1 cellular context compared by ENCODE assay signal in genomic region chr5:122788371-122788770, GRCh38.
TF ChIP-seq lines count a peak whose summit lies in the region.

No MANE protein-coding gene starts in this region.

TF ChIP-seq in GM12878, 131 proteins besides CTCF, POLR2A, EP300 and RAD21:
- no peak for TF ChIP-seq RUNX3 (IDR thresholded peaks at IDR 0.05; ENCODE audit: low read length)
- no peak for TF ChIP-seq CHD2 (IDR thresholded peaks at IDR 0.05; ENCODE audit: borderline replicate concordance, low read depth, low read length)
- TF ChIP-seq, protein P1, sequence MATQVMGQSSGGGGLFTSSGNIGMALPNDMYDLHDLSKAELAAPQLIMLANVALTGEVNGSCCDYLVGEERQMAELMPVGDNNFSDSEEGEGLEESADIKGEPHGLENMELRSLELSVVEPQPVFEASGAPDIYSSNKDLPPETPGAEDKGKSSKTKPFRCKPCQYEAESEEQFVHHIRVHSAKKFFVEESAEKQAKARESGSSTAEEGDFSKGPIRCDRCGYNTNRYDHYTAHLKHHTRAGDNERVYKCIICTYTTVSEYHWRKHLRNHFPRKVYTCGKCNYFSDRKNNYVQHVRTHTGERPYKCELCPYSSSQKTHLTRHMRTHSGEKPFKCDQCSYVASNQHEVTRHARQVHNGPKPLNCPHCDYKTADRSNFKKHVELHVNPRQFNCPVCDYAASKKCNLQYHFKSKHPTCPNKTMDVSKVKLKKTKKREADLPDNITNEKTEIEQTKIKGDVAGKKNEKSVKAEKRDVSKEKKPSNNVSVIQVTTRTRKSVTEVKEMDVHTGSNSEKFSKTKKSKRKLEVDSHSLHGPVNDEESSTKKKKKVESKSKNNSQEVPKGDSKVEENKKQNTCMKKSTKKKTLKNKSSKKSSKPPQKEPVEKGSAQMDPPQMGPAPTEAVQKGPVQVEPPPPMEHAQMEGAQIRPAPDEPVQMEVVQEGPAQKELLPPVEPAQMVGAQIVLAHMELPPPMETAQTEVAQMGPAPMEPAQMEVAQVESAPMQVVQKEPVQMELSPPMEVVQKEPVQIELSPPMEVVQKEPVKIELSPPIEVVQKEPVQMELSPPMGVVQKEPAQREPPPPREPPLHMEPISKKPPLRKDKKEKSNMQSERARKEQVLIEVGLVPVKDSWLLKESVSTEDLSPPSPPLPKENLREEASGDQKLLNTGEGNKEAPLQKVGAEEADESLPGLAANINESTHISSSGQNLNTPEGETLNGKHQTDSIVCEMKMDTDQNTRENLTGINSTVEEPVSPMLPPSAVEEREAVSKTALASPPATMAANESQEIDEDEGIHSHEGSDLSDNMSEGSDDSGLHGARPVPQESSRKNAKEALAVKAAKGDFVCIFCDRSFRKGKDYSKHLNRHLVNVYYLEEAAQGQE (IDR thresholded peaks at IDR 0.05; ENCODE audit: low read depth, low read length), result no peak
- TF ChIP-seq, protein P2, sequence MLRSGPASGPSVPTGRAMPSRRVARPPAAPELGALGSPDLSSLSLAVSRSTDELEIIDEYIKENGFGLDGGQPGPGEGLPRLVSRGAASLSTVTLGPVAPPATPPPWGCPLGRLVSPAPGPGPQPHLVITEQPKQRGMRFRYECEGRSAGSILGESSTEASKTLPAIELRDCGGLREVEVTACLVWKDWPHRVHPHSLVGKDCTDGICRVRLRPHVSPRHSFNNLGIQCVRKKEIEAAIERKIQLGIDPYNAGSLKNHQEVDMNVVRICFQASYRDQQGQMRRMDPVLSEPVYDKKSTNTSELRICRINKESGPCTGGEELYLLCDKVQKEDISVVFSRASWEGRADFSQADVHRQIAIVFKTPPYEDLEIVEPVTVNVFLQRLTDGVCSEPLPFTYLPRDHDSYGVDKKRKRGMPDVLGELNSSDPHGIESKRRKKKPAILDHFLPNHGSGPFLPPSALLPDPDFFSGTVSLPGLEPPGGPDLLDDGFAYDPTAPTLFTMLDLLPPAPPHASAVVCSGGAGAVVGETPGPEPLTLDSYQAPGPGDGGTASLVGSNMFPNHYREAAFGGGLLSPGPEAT (IDR thresholded peaks at IDR 0.05; ENCODE audit: low read depth), result no peak
- no peak for TF ChIP-seq RBBP5 (conservative IDR thresholded peaks at IDR 0.05)
- TF ChIP-seq ZNF24 (IDR thresholded peaks at IDR 0.05), result no peak
- TF ChIP-seq TCF7 (IDR thresholded peaks at IDR 0.05; ENCODE audit: borderline replicate concordance), result no peak
- no peak for TF ChIP-seq TCF12 (IDR thresholded peaks at IDR 0.05; ENCODE audit: low read depth, low read length)
- no peak for TF ChIP-seq ESRRA (IDR thresholded peaks at IDR 0.05; ENCODE audit: low read length)
- TF ChIP-seq JUND (IDR thresholded peaks at IDR 0.05; ENCODE audit: low read depth, low read length), result no peak
- no peak for TF ChIP-seq NR2F1 (conservative IDR thresholded peaks at IDR 0.05)
- no peak for TF ChIP-seq BMI1 (IDR thresholded peaks at IDR 0.05; ENCODE audit: borderline replicate concordance)
- TF ChIP-seq, protein P3, sequence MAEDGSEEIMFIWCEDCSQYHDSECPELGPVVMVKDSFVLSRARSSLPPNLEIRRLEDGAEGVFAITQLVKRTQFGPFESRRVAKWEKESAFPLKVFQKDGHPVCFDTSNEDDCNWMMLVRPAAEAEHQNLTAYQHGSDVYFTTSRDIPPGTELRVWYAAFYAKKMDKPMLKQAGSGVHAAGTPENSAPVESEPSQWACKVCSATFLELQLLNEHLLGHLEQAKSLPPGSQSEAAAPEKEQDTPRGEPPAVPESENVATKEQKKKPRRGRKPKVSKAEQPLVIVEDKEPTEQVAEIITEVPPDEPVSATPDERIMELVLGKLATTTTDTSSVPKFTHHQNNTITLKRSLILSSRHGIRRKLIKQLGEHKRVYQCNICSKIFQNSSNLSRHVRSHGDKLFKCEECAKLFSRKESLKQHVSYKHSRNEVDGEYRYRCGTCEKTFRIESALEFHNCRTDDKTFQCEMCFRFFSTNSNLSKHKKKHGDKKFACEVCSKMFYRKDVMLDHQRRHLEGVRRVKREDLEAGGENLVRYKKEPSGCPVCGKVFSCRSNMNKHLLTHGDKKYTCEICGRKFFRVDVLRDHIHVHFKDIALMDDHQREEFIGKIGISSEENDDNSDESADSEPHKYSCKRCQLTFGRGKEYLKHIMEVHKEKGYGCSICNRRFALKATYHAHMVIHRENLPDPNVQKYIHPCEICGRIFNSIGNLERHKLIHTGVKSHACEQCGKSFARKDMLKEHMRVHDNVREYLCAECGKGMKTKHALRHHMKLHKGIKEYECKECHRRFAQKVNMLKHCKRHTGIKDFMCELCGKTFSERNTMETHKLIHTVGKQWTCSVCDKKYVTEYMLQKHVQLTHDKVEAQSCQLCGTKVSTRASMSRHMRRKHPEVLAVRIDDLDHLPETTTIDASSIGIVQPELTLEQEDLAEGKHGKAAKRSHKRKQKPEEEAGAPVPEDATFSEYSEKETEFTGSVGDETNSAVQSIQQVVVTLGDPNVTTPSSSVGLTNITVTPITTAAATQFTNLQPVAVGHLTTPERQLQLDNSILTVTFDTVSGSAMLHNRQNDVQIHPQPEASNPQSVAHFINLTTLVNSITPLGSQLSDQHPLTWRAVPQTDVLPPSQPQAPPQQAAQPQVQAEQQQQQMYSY (CRISPR knock-in tag; IDR thresholded peaks at IDR 0.05), result no peak
- no peak for TF ChIP-seq ZBTB11 (CRISPR knock-in tag; IDR thresholded peaks at IDR 0.05)
